8 cellular contexts compared by ENCODE assay signal in genomic region chr1:86704456-86704971, GRCh38. TPM values are rescaled to one million over a fixed set of nuclear protein-coding genes. Genes with fewer than 3 reads are reported as not detected.
A peak's percentile ranks its signal among the peaks of the same experiment; 100 is the strongest.
DNase-seq lines count a peak whose midpoint lies in the region; ATAC-seq and TF ChIP-seq lines count a peak whose summit lies in the region.

TSS of gene SH3GLB1 (plus strand) at chr1:86704576. CDS start at chr1:86704900, 324 bp downstream.

- no peaks in the 10 kb centered on the region for H3K27me3 Mint-ChIP-seq in CD8-positive, alpha-beta T cell (ENCODE audit: low read depth)

- no peaks in the 10 kb centered on the region for H3K36me3 ChIP-seq in CD8-positive, alpha-beta T cell (ENCODE audit: insufficient read depth, low read length)
- no peaks in the 10 kb centered on the region for H3K36me3 ChIP-seq in right lobe of liver

- peak; percentile 80 to 94 (median 89) for DNase-seq in CD8-positive, alpha-beta T cell
- DNase-seq in NCI-H748 treated with DMSO at 0.1 percent for 48 hours (lab: John Stamatoyannopoulos, UW) (peak; percentile 74), dermis microvascular lymphatic vessel endothelial cell (ENCODE audit: low read depth in 2 of 2) (peak; percentile 69 to 90), right lobe of liver (peak; percentile 92 to 93 (median 93))
- peak; percentile 91 to 92 for DNase-seq in activated CD4-positive, alpha-beta T cell treated with anti-CD3 and anti-CD28 coated beads, Interleukin-2, amount 50 U/mL, for 48 hours
- DNase-seq in stimulated activated CD4-positive, alpha-beta T cell treated with anti-CD3 and anti-CD28 coated beads, Interleukin-4, amount 100 ng/mL, for 4 hours, result peak; percentile 83 to 89

- no peaks in the 10 kb centered on the region for H3K27me3 ChIP-seq in CD8-positive, alpha-beta T cell (ENCODE audit: insufficient read depth, low read length)
- H3K27me3 ChIP-seq in right lobe of liver, result no peaks in the 10 kb centered on the region

- ATAC-seq in CD8-positive, alpha-beta T cell, result peak; percentile 87
- peak; percentile 84 for ATAC-seq in GM19438 (IDR thresholded peaks at IDR 0.05; ENCODE audit: low read depth, unreplicated experiment)
- peak; percentile 88 for ATAC-seq in HG03571 (IDR thresholded peaks at IDR 0.05; ENCODE audit: unreplicated experiment)
- ATAC-seq in right lobe of liver, result peak; percentile 90 to 95 (median 92)

- POLR2A ChIA-PET in CD8-positive, alpha-beta T cell (lab: Charles Lee), result interaction anchor here (0.7 to 5.6 kb wide), 15 partner anchors 12 to 996 kb away, joined by 3 to 54 read pairs (median 7); partner anchors contain the start of genes HS2ST1, LMO4, ODF2L and SELENOF

- peak within 1 kb of the TSS; percentile 97 for H3K4me3 Mint-ChIP-seq in CD8-positive, alpha-beta T cell

- peaks cover 57% of the 10 kb centered on the region for H3K4me1 Mint-ChIP-seq in CD8-positive, alpha-beta T cell (ENCODE audit: low read depth)

- H3K4me3 ChIP-seq in CD8-positive, alpha-beta T cell (ENCODE audit: low read depth, low read length), result peak within 1 kb of the TSS; percentile 82
- peak within 1 kb of the TSS; percentile 78 to 89 (median 78) for H3K4me3 ChIP-seq in right lobe of liver

- WGBS in right lobe of liver (ENCODE audit: insufficient coverage, low coverage, low lambda C conversion rate, missing lambda C conversion rate), result under 1% methylated on average over 24 of the region's 71 CpGs

- TF ChIP-seq POLR2A in right lobe of liver (IDR thresholded peaks at IDR 0.05), result peak; percentile 86

- peak within 1 kb of the TSS; percentile 99 for H3K27ac Mint-ChIP-seq in CD8-positive, alpha-beta T cell

- intact Hi-C loops in CD8-positive, alpha-beta T cell (cut with DNase I, micrococcal nuclease), result loop anchor here (1.0 to 10.0 kb wide), 16 partner anchors 16 to 1980 kb away; partner anchors contain the start of genes HS2ST1 (in 2 of the 2), PKN2 (in 2 of the 2), SELENOF (in 2 of the 2) and ZNHIT6 (in 2 of the 2)
- intact Hi-C loops in right lobe of liver (cut with DNase I), result no loop called here

- no peaks in the 10 kb centered on the region for H3K9me3 Mint-ChIP-seq in CD8-positive, alpha-beta T cell

- CTCF ChIA-PET in CD8-positive, alpha-beta T cell (lab: Charles Lee), result interaction anchor here (0.6 to 5.2 kb wide), 24 partner anchors 11 to 380 kb away, joined by 3 to 44 read pairs (median 4); partner anchors contain the start of gene SELENOF

- peaks cover 17% of the 10 kb centered on the region for H3K36me3 Mint-ChIP-seq in CD8-positive, alpha-beta T cell

- peak within 1 kb of the TSS; percentile 81 for H3K27ac ChIP-seq in CD8-positive, alpha-beta T cell (ENCODE audit: low read depth, low read length)
- H3K27ac ChIP-seq in right lobe of liver, result peak within 1 kb of the TSS; percentile 97

- peak; percentile 98 for TF ChIP-seq CTCF in CD8-positive, alpha-beta T cell (IDR thresholded peaks at IDR 0.05)
- peak; percentile 88 to 95 (median 93) for TF ChIP-seq CTCF in right lobe of liver (IDR thresholded peaks at IDR 0.05)

- no peaks in the 10 kb centered on the region for H3K9me3 ChIP-seq in CD8-positive, alpha-beta T cell (ENCODE audit: low read length)
- H3K9me3 ChIP-seq in right lobe of liver, result no peaks in the 10 kb centered on the region

- H3K4me1 ChIP-seq in CD8-positive, alpha-beta T cell (ENCODE audit: insufficient read depth, low read length), result peaks cover 38% of the 10 kb centered on the region
- H3K4me1 ChIP-seq in right lobe of liver, result peaks cover 0 to 11% (median 0%) of the 10 kb centered on the region in 4 donors

RNA-seq across cellular contexts. Expression of gene SH3GLB1, which starts in this region (rescaled TPM):
- 10 to 100 TPM; 47.5 to 56.5 TPM for total RNA-seq in CD8-positive, alpha-beta T cell
- total RNA-seq in dermis microvascular lymphatic vessel endothelial cell (32.9 and 39.4 TPM in 2 replicates), right lobe of liver (10 to 100 TPM; 23.8 to 47.5 (median 29.1) TPM)

Comparison
In these comparisons a context has a peak if more than half of its experiments do, and no peak if none do; other contexts are left out.
1. Peak in every context shown above with its lines: DNase-seq, ATAC-seq, H3K4me3 ChIP-seq and H3K27ac ChIP-seq.
2. intact Hi-C loops: an anchor here in CD8-positive, alpha-beta T cell (1.0 to 10.0 kb wide); none called in right lobe of liver.